Comparison of ENCODE assay signal across 20 cellular contexts in the genomic region with DNA sequence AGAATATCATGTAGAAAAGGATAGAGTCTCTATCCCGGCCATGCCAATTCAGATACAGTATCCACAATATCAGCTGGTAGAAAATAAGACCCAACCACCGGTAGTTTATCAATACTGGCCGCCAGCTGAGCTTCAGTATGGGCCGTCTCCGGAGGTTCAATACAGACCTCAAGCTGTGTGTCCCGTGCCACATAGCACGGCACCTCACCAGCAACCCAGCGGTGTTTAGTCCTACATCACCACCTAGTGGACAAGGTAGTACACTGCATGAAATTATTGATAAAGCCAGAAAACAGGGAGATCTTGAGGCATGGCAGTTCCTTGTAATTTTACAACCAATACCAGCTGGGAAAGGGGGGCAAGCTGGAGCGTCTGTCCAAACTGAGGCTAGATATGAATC. TPM values are rescaled to one million over a fixed set of nuclear protein-coding genes. Genes with fewer than 3 reads are reported as not detected.
"Had no signal": no experiment of that assay in that cellular context is flagged by ENCODE, and none has a peak within 500 bp of the region (broad histone marks: within the 10 kb centered on the region; RNA-seq: fewer than 3 reads in every experiment).

No MANE protein-coding gene starts in this region.

RNA-seq across cellular contexts. Expression of a gene that starts 7.5 kb away (rescaled TPM):
- total RNA-seq: activated CD4-positive, alpha-beta memory T cell treated with anti-CD3 and anti-CD28 coated beads for 36 hours; activated CD4-positive, alpha-beta T cell treated with anti-CD3 and anti-CD28 coated beads for 36 hours; activated CD4-positive, alpha-beta T cell treated with anti-CD3 and anti-CD28 coated beads, Interleukin-2, amount 10 ng/mL, durations not matched to agents 24 days and 14 days; activated CD8-positive, alpha-beta memory T cell treated with anti-CD3 and anti-CD28 coated beads for 36 hours; activated CD8-positive, alpha-beta memory T cell treated with anti-CD3 and anti-CD28 coated beads, Interleukin-2, amount 10 ng/mL, durations not matched to agents 7 days and 5 days; activated CD8-positive, alpha-beta T cell treated with anti-CD3 and anti-CD28 coated beads, Interleukin-2, amount 10 ng/mL, durations not matched to agents 7 days and 5 days; activated naive CD4-positive, alpha-beta T cell treated with anti-CD3 and anti-CD28 coated beads for 36 hours; activated naive CD8-positive, alpha-beta T cell treated with anti-CD3 and anti-CD28 coated beads for 36 hours; activated T-helper 1 cell treated with anti-CD3 and anti-CD28 coated beads, Interleukin-12 subunit alpha, Interleukin-12 subunit beta, Interleukin-2, Interleukin-4 antibody, amounts not matched to agents 30 ng/mL and 10 ng/mL and 1 ng/mL, durations not matched to agents 14 hours and 24 hours and 36 hours; activated T-helper 2 cell treated with anti-CD3 and anti-CD28 coated beads, Interferon-gamma antibody, Interleukin-2, Interleukin-4, amounts not matched to agents 10 μg/mL and 5 μg/mL and 100 μg/mL, durations not matched to agents 14 hours and 24 hours and 36 hours; adrenal gland; aorta; body of pancreas; colonic mucosa; dermis microvascular lymphatic vessel endothelial cell; esophagus muscularis mucosa; foreskin keratinocyte; gastrocnemius medialis; heart left ventricle; T-helper 1 cell treated with Interleukin-12 subunit alpha and Interleukin-12 subunit beta and Interleukin-4 antibody, amounts not matched to agents 30 ng/mL and 1 ng/mL, for 36 hours had no signal
- polyA plus RNA-seq: adrenal gland, aorta, foreskin keratinocyte, heart left ventricle had no signal

RNA-seq across cellular contexts. Expression of a gene that starts 17.3 kb away (rescaled TPM):
- total RNA-seq: activated CD4-positive, alpha-beta memory T cell treated with anti-CD3 and anti-CD28 coated beads for 36 hours; activated CD4-positive, alpha-beta T cell treated with anti-CD3 and anti-CD28 coated beads for 36 hours; activated CD4-positive, alpha-beta T cell treated with anti-CD3 and anti-CD28 coated beads, Interleukin-2, amount 10 ng/mL, durations not matched to agents 24 days and 14 days; activated CD8-positive, alpha-beta memory T cell treated with anti-CD3 and anti-CD28 coated beads for 36 hours; activated CD8-positive, alpha-beta memory T cell treated with anti-CD3 and anti-CD28 coated beads, Interleukin-2, amount 10 ng/mL, durations not matched to agents 7 days and 5 days; activated CD8-positive, alpha-beta T cell treated with anti-CD3 and anti-CD28 coated beads, Interleukin-2, amount 10 ng/mL, durations not matched to agents 7 days and 5 days; activated naive CD4-positive, alpha-beta T cell treated with anti-CD3 and anti-CD28 coated beads for 36 hours; activated naive CD8-positive, alpha-beta T cell treated with anti-CD3 and anti-CD28 coated beads for 36 hours; activated T-helper 1 cell treated with anti-CD3 and anti-CD28 coated beads, Interleukin-12 subunit alpha, Interleukin-12 subunit beta, Interleukin-2, Interleukin-4 antibody, amounts not matched to agents 30 ng/mL and 10 ng/mL and 1 ng/mL, durations not matched to agents 14 hours and 24 hours and 36 hours; activated T-helper 2 cell treated with anti-CD3 and anti-CD28 coated beads, Interferon-gamma antibody, Interleukin-2, Interleukin-4, amounts not matched to agents 10 μg/mL and 5 μg/mL and 100 μg/mL, durations not matched to agents 14 hours and 24 hours and 36 hours; adrenal gland; aorta; body of pancreas; colonic mucosa; dermis microvascular lymphatic vessel endothelial cell; esophagus muscularis mucosa; foreskin keratinocyte; gastrocnemius medialis; heart left ventricle; T-helper 1 cell treated with Interleukin-12 subunit alpha and Interleukin-12 subunit beta and Interleukin-4 antibody, amounts not matched to agents 30 ng/mL and 1 ng/mL, for 36 hours had no signal
- polyA plus RNA-seq: adrenal gland, aorta, foreskin keratinocyte, heart left ventricle had no signal

RNA-seq across cellular contexts. Expression of a gene that starts 35.0 kb away (rescaled TPM):
- total RNA-seq: activated CD4-positive, alpha-beta memory T cell treated with anti-CD3 and anti-CD28 coated beads for 36 hours; activated CD4-positive, alpha-beta T cell treated with anti-CD3 and anti-CD28 coated beads for 36 hours; activated CD4-positive, alpha-beta T cell treated with anti-CD3 and anti-CD28 coated beads, Interleukin-2, amount 10 ng/mL, durations not matched to agents 24 days and 14 days; activated CD8-positive, alpha-beta memory T cell treated with anti-CD3 and anti-CD28 coated beads for 36 hours; activated CD8-positive, alpha-beta memory T cell treated with anti-CD3 and anti-CD28 coated beads, Interleukin-2, amount 10 ng/mL, durations not matched to agents 7 days and 5 days; activated CD8-positive, alpha-beta T cell treated with anti-CD3 and anti-CD28 coated beads, Interleukin-2, amount 10 ng/mL, durations not matched to agents 7 days and 5 days; activated naive CD4-positive, alpha-beta T cell treated with anti-CD3 and anti-CD28 coated beads for 36 hours; activated naive CD8-positive, alpha-beta T cell treated with anti-CD3 and anti-CD28 coated beads for 36 hours; activated T-helper 1 cell treated with anti-CD3 and anti-CD28 coated beads, Interleukin-12 subunit alpha, Interleukin-12 subunit beta, Interleukin-2, Interleukin-4 antibody, amounts not matched to agents 30 ng/mL and 10 ng/mL and 1 ng/mL, durations not matched to agents 14 hours and 24 hours and 36 hours; activated T-helper 2 cell treated with anti-CD3 and anti-CD28 coated beads, Interferon-gamma antibody, Interleukin-2, Interleukin-4, amounts not matched to agents 10 μg/mL and 5 μg/mL and 100 μg/mL, durations not matched to agents 14 hours and 24 hours and 36 hours; adrenal gland; aorta; body of pancreas; colonic mucosa; dermis microvascular lymphatic vessel endothelial cell; esophagus muscularis mucosa; foreskin keratinocyte; gastrocnemius medialis; heart left ventricle; T-helper 1 cell treated with Interleukin-12 subunit alpha and Interleukin-12 subunit beta and Interleukin-4 antibody, amounts not matched to agents 30 ng/mL and 1 ng/mL, for 36 hours had no signal
- polyA plus RNA-seq: adrenal gland, aorta, foreskin keratinocyte, heart left ventricle had no signal

RNA-seq across cellular contexts. Expression of a gene that starts 39.1 kb away (rescaled TPM):
- total RNA-seq: activated CD4-positive, alpha-beta memory T cell treated with anti-CD3 and anti-CD28 coated beads for 36 hours; activated CD4-positive, alpha-beta T cell treated with anti-CD3 and anti-CD28 coated beads for 36 hours; activated CD4-positive, alpha-beta T cell treated with anti-CD3 and anti-CD28 coated beads, Interleukin-2, amount 10 ng/mL, durations not matched to agents 24 days and 14 days; activated CD8-positive, alpha-beta memory T cell treated with anti-CD3 and anti-CD28 coated beads for 36 hours; activated CD8-positive, alpha-beta memory T cell treated with anti-CD3 and anti-CD28 coated beads, Interleukin-2, amount 10 ng/mL, durations not matched to agents 7 days and 5 days; activated CD8-positive, alpha-beta T cell treated with anti-CD3 and anti-CD28 coated beads, Interleukin-2, amount 10 ng/mL, durations not matched to agents 7 days and 5 days; activated naive CD4-positive, alpha-beta T cell treated with anti-CD3 and anti-CD28 coated beads for 36 hours; activated naive CD8-positive, alpha-beta T cell treated with anti-CD3 and anti-CD28 coated beads for 36 hours; activated T-helper 1 cell treated with anti-CD3 and anti-CD28 coated beads, Interleukin-12 subunit alpha, Interleukin-12 subunit beta, Interleukin-2, Interleukin-4 antibody, amounts not matched to agents 30 ng/mL and 10 ng/mL and 1 ng/mL, durations not matched to agents 14 hours and 24 hours and 36 hours; activated T-helper 2 cell treated with anti-CD3 and anti-CD28 coated beads, Interferon-gamma antibody, Interleukin-2, Interleukin-4, amounts not matched to agents 10 μg/mL and 5 μg/mL and 100 μg/mL, durations not matched to agents 14 hours and 24 hours and 36 hours; adrenal gland; aorta; body of pancreas; colonic mucosa; dermis microvascular lymphatic vessel endothelial cell; esophagus muscularis mucosa; foreskin keratinocyte; gastrocnemius medialis; heart left ventricle; T-helper 1 cell treated with Interleukin-12 subunit alpha and Interleukin-12 subunit beta and Interleukin-4 antibody, amounts not matched to agents 30 ng/mL and 1 ng/mL, for 36 hours had no signal
- polyA plus RNA-seq: adrenal gland, aorta, foreskin keratinocyte, heart left ventricle had no signal

RNA-seq across cellular contexts. Expression of a gene that starts 51.1 kb away (rescaled TPM):
- total RNA-seq: activated CD4-positive, alpha-beta memory T cell treated with anti-CD3 and anti-CD28 coated beads for 36 hours; activated CD4-positive, alpha-beta T cell treated with anti-CD3 and anti-CD28 coated beads for 36 hours; activated CD4-positive, alpha-beta T cell treated with anti-CD3 and anti-CD28 coated beads, Interleukin-2, amount 10 ng/mL, durations not matched to agents 24 days and 14 days; activated CD8-positive, alpha-beta memory T cell treated with anti-CD3 and anti-CD28 coated beads for 36 hours; activated CD8-positive, alpha-beta memory T cell treated with anti-CD3 and anti-CD28 coated beads, Interleukin-2, amount 10 ng/mL, durations not matched to agents 7 days and 5 days; activated CD8-positive, alpha-beta T cell treated with anti-CD3 and anti-CD28 coated beads, Interleukin-2, amount 10 ng/mL, durations not matched to agents 7 days and 5 days; activated naive CD4-positive, alpha-beta T cell treated with anti-CD3 and anti-CD28 coated beads for 36 hours; activated naive CD8-positive, alpha-beta T cell treated with anti-CD3 and anti-CD28 coated beads for 36 hours; activated T-helper 1 cell treated with anti-CD3 and anti-CD28 coated beads, Interleukin-12 subunit alpha, Interleukin-12 subunit beta, Interleukin-2, Interleukin-4 antibody, amounts not matched to agents 30 ng/mL and 10 ng/mL and 1 ng/mL, durations not matched to agents 14 hours and 24 hours and 36 hours; activated T-helper 2 cell treated with anti-CD3 and anti-CD28 coated beads, Interferon-gamma antibody, Interleukin-2, Interleukin-4, amounts not matched to agents 10 μg/mL and 5 μg/mL and 100 μg/mL, durations not matched to agents 14 hours and 24 hours and 36 hours; adrenal gland; aorta; body of pancreas; colonic mucosa; dermis microvascular lymphatic vessel endothelial cell; esophagus muscularis mucosa; foreskin keratinocyte; gastrocnemius medialis; heart left ventricle; T-helper 1 cell treated with Interleukin-12 subunit alpha and Interleukin-12 subunit beta and Interleukin-4 antibody, amounts not matched to agents 30 ng/mL and 1 ng/mL, for 36 hours had no signal
- polyA plus RNA-seq: adrenal gland, aorta, foreskin keratinocyte, heart left ventricle had no signal
